9 cellular contexts compared by ENCODE assay signal in genomic region chr4:56301181-56302076, GRCh38.
DNase-seq lines count a peak whose midpoint lies in the region; ATAC-seq lines count a peak whose summit lies in the region.
"Had no signal": no experiment of that assay in that cellular context is flagged by ENCODE, and none has a peak within 500 bp of the region (broad histone marks: within the 10 kb centered on the region; RNA-seq: fewer than 3 reads in every experiment).

No MANE protein-coding gene starts in this region.

- CTCF ChIA-PET in T-cell (lab: Charles Lee): no interaction called here

- no peaks in the 10 kb centered on the region for H3K9me3 Mint-ChIP-seq in T-cell

- H3K4me1 Mint-ChIP-seq in T-cell: peaks cover 10 to 14% (median 13%) of the 10 kb centered on the region in 3 donors

- POLR2A ChIA-PET in T-cell (lab: Charles Lee): no interaction called here

- H3K4me3 Mint-ChIP-seq in T-cell: peak overlapping the region; percentile 38 to 65 (median 58)

- H3K36me3 Mint-ChIP-seq in T-cell: no peaks in the 10 kb centered on the region

- H3K27me3 Mint-ChIP-seq in T-cell: no peaks in the 10 kb centered on the region

- no peak overlapping the region for H3K4me3 ChIP-seq in skeletal muscle cell (ENCODE audit: low read depth, low read length)
- H3K4me3 ChIP-seq: BLaER1 treated with 17β-estradiol and CSF1 and Interleukin-3, amounts not matched to agents 10 nM and 100 nM had no signal

- H3K27ac Mint-ChIP-seq in T-cell: no peak overlapping the region

- DNase-seq in NK-92 treated with Interleukin-12 subunit alpha and Interleukin-12 subunit beta, amount 100 ng/mL, for 24 hours (lab: John Stamatoyannopoulos, UW): peak; percentile 4
- DNase-seq in NK-92 (lab: John Stamatoyannopoulos, UW; ENCODE audit: unreplicated experiment) (no peak), NCI-H1436 (lab: John Stamatoyannopoulos, UW) (peak; percentile 68), T-cell (peak; percentile 18 to 67 (median 42)), amniotic stem cell (lab: John Stamatoyannopoulos, UW) (peak; percentile 74), hepatic stellate cell (ENCODE audit: low spot score) (peak; percentile 73), skeletal muscle cell (ENCODE audit: low read depth) (peak; percentile 74)

- peak; percentile 95 for ATAC-seq in HG02798 (IDR thresholded peaks at IDR 0.05; ENCODE audit: poor library complexity, unreplicated experiment)
- peak; percentile 84 to 97 (median 94) for ATAC-seq in T-cell (replicated peaks in 1 of 4)
